ENCODE assay signal across 8 cellular contexts in the genomic region with DNA sequence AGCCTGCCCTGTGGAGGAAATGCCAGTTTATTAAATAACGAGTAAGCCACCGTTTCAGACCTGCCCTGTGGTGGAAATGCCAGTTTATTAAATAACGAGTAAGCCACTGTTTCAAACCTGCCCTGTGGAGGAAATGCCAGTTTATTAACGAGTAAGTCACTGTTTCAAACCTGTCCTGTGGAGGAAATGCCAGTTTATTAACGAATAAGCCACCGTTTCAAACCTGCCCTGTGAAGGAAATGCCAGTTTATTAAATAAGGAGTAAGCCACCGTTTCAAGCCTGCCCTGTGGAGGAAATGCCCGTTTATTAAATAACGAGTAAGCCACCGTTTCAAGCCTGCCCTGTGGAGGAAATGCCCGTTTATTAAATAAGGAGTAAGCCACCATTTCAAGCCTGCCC. TPM values are rescaled to one million over a fixed set of nuclear protein-coding genes. Genes with fewer than 3 reads are reported as not detected.
DNase-seq lines count a peak whose midpoint lies in the region; ATAC-seq, FAIRE-seq and TF ChIP-seq lines count a peak whose summit lies in the region.
"Not testable (repeated sequence)": the region's sequence is repeated elsewhere in the genome, so short reads cannot be mapped to it uniquely, and the experiment has no call there.

No MANE protein-coding gene starts in this region.

- H3K27ac ChIP-seq in Peyer's patch: peak overlapping the region in 3 of 4 donors; percentile 72 to 88 (median 80)
- peak overlapping the region; percentile 67 to 80 (median 74) for H3K27ac ChIP-seq in body of pancreas
- peak overlapping the region; percentile 57 for H3K27ac ChIP-seq in endothelial cell of umbilical vein (ENCODE audit: insufficient read depth, low read depth, low read length)
- peak overlapping the region; percentile 30 for H3K27ac ChIP-seq in neutrophil
- peak overlapping the region; percentile 2 for H3K27ac ChIP-seq in vagina

- not testable (repeated sequence) for H3K79me2 ChIP-seq in endothelial cell of umbilical vein (ENCODE audit: control insufficient read depth, insufficient read depth, low read length)

- POLR2A ChIA-PET in activated CD4-positive, alpha-beta T cell treated with anti-CD3 and anti-CD28 coated beads, Interleukin-2, amount 10 ng/mL, durations not matched to agents 7 days and 5 days (lab: Charles Lee); endothelial cell of umbilical vein (lab: Charles Lee): not testable (repeated sequence)

- in situ Hi-C loops in ACHN (cut with HindIII; ENCODE audit: low pct_ligation_motif_present, low pct_unique_long_range_greater_than_20kb, low sequenced_read_pairs): not testable (repeated sequence)

- H3K4me3 Mint-ChIP-seq in Calu3 (ENCODE audit: low read depth, unreplicated experiment): peak overlapping the region; percentile 40
- H3K4me3 Mint-ChIP-seq in activated CD4-positive, alpha-beta T cell treated with anti-CD3 and anti-CD28 coated beads, Interleukin-2, amount 10 ng/mL, durations not matched to agents 7 days and 5 days: not testable (repeated sequence)

- H3K4me1 Mint-ChIP-seq in Calu3 (ENCODE audit: low read depth, unreplicated experiment): peaks cover 13% of the 10 kb centered on the region
- H3K4me1 Mint-ChIP-seq in activated CD4-positive, alpha-beta T cell treated with anti-CD3 and anti-CD28 coated beads, Interleukin-2, amount 10 ng/mL, durations not matched to agents 7 days and 5 days: not testable (repeated sequence)

- not testable (repeated sequence) for H2AFZ ChIP-seq in endothelial cell of umbilical vein (ENCODE audit: low read depth, low read length)

- WGBS in body of pancreas, 2 donors: 46 to 63% methylated on average over 11 of the region's 11 CpGs

- not testable (repeated sequence) for FAIRE-seq in endothelial cell of umbilical vein (lab: Jason Lieb, UNC)

- H3K36me3 Mint-ChIP-seq in Calu3 (ENCODE audit: insufficient read depth, unreplicated experiment): peaks cover 21% of the 10 kb centered on the region
- H3K36me3 Mint-ChIP-seq in activated CD4-positive, alpha-beta T cell treated with anti-CD3 and anti-CD28 coated beads, Interleukin-2, amount 10 ng/mL, durations not matched to agents 7 days and 5 days (ENCODE audit: low read depth): peaks cover 69% of the 10 kb centered on the region

- not testable (repeated sequence) for H4K20me1 ChIP-seq in endothelial cell of umbilical vein (replicated peaks; ENCODE audit: control insufficient read depth, extremely low read depth, insufficient read depth, low read length)

- H3K9me3 ChIP-seq in Peyer's patch; body of pancreas; endothelial cell of umbilical vein (replicated peaks; ENCODE audit: control insufficient read depth, insufficient read depth, low read length); neutrophil; vagina: not testable (repeated sequence)

- dilution Hi-C loops in endothelial cell of umbilical vein (cut with MboI; ENCODE audit: extremely low pct_ligation_motif_present, low sequenced_read_pairs): not testable (repeated sequence)

- not testable (repeated sequence) for H3K9me1 ChIP-seq in endothelial cell of umbilical vein (replicated peaks; ENCODE audit: control insufficient read depth, extremely low read depth, insufficient read depth, low read length)

- intact Hi-C loops in Calu3 (cut with micrococcal nuclease; ENCODE audit: unreplicated experiment); body of pancreas (cut with DNase I); endothelial cell of umbilical vein (cut with micrococcal nuclease); vagina (cut with DNase I): not testable (repeated sequence)

- peak; percentile 29 for DNase-seq in ACHN
- not testable (repeated sequence) for DNase-seq in Calu3; Peyer's patch; activated CD4-positive, alpha-beta T cell treated with anti-CD3 and anti-CD28 coated beads, Interleukin-2, amount 10 ng/mL, durations not matched to agents 7 days and 5 days; body of pancreas; vagina (ENCODE audit: extremely low spot score in 2 of 2)
- DNase-seq in endothelial cell of umbilical vein (ENCODE audit: low read depth, low spot score): peak; percentile 20

- not testable (repeated sequence) for BruUV-seq in Calu3 (replicated peaks; lab: Mats Ljungman, UMichigan); endothelial cell of umbilical vein (replicated peaks; lab: Mats Ljungman, UMichigan)

- not testable (repeated sequence) for H3K4me1 ChIP-seq in Peyer's patch, body of pancreas
- H3K4me1 ChIP-seq in endothelial cell of umbilical vein (ENCODE audit: control insufficient read depth, extremely low read depth, insufficient read depth, low read length) (peaks cover 17% of the 10 kb centered on the region), neutrophil (ENCODE audit: control insufficient read depth in 1 of 2, insufficient read depth in 1 of 2, low read depth in 1 of 2, low read length in 1 of 2) (peaks cover 4 to 11% of the 10 kb centered on the region in 2 experiments), vagina (peaks cover 12% of the 10 kb centered on the region)

- not testable (repeated sequence) for TF ChIP-seq CTCF in Calu3 (IDR thresholded peaks at IDR 0.05; ENCODE audit: unreplicated experiment); Peyer's patch (IDR thresholded peaks at IDR 0.05); body of pancreas (IDR thresholded peaks at IDR 0.05); endothelial cell of umbilical vein (IDR thresholded peaks at IDR 0.05; ENCODE audit: extremely low read depth in 1 of 2, insufficient read depth in 1 of 2, low read depth in 1 of 2, low read length in 2 of 2); neutrophil (IDR thresholded peaks at IDR 0.05); vagina (IDR thresholded peaks at IDR 0.05)

- not testable (repeated sequence) for TF ChIP-seq POLR2A in Peyer's patch (IDR thresholded peaks at IDR 0.05); body of pancreas (IDR thresholded peaks at IDR 0.05); endothelial cell of umbilical vein (IDR thresholded peaks at IDR 0.05; ENCODE audit: low read depth, low read length); vagina (IDR thresholded peaks at IDR 0.05)

- CTCF ChIA-PET in Calu3 (lab: Charles Lee): interaction anchor here (0.7 kb wide), 1 partner anchor 677 kb away, joined by 3 read pairs; no protein-coding TSS in a partner anchor
- CTCF ChIA-PET in activated CD4-positive, alpha-beta T cell treated with anti-CD3 and anti-CD28 coated beads, Interleukin-2, amount 10 ng/mL, durations not matched to agents 7 days and 5 days (lab: Charles Lee); endothelial cell of umbilical vein (lab: Charles Lee): not testable (repeated sequence)

- H3K36me3 ChIP-seq in Peyer's patch: peaks cover 0 to 62% (median 0%) of the 10 kb centered on the region in 3 donors
- H3K36me3 ChIP-seq in body of pancreas (replicated peaks in 1 of 2; ENCODE audit: insufficient read depth in 1 of 2, low read depth in 2 of 2): peaks cover 3 to 20% of the 10 kb centered on the region in 2 donors
- peaks cover 12 to 22% of the 10 kb centered on the region in 2 experiments for H3K36me3 ChIP-seq in endothelial cell of umbilical vein (ENCODE audit: control insufficient read depth in 2 of 2, extremely low read depth in 1 of 2, insufficient read depth in 2 of 2, low read length in 2 of 2)
- peaks cover 65% of the 10 kb centered on the region for H3K36me3 ChIP-seq in neutrophil
- peaks cover 0 to 53% of the 10 kb centered on the region in 2 donors for H3K36me3 ChIP-seq in vagina

- not testable (repeated sequence) for H3K4me3 ChIP-seq in Peyer's patch; body of pancreas; endothelial cell of umbilical vein (replicated peaks in 1 of 3; ENCODE audit: insufficient read depth in 1 of 3, low read depth in 1 of 3, low read length in 3 of 3); neutrophil (ENCODE audit: low read depth in 1 of 2, low read length in 1 of 2); vagina

- peak overlapping the region; percentile 96 for H3K27ac Mint-ChIP-seq in Calu3 (ENCODE audit: unreplicated experiment)
- peak overlapping the region; percentile 41 for H3K27ac Mint-ChIP-seq in activated CD4-positive, alpha-beta T cell treated with anti-CD3 and anti-CD28 coated beads, Interleukin-2, amount 10 ng/mL, durations not matched to agents 7 days and 5 days

- H3K4me2 ChIP-seq in endothelial cell of umbilical vein (ENCODE audit: insufficient read depth, low read length): not testable (repeated sequence)

- not testable (repeated sequence) for H3K9ac ChIP-seq in endothelial cell of umbilical vein (replicated peaks; ENCODE audit: extremely low read depth, insufficient read depth, low read length)

- H3K27me3 ChIP-seq in Peyer's patch; body of pancreas; endothelial cell of umbilical vein (ENCODE audit: control insufficient read depth in 2 of 2, insufficient read depth in 2 of 2, low read length in 2 of 2); neutrophil; vagina: not testable (repeated sequence)

- H3K9me3 Mint-ChIP-seq in Calu3 (ENCODE audit: low read depth, unreplicated experiment); activated CD4-positive, alpha-beta T cell treated with anti-CD3 and anti-CD28 coated beads, Interleukin-2, amount 10 ng/mL, durations not matched to agents 7 days and 5 days: not testable (repeated sequence)

- not testable (repeated sequence) for ATAC-seq in body of pancreas

- not testable (repeated sequence) for H3K27me3 Mint-ChIP-seq in Calu3 (ENCODE audit: unreplicated experiment); activated CD4-positive, alpha-beta T cell treated with anti-CD3 and anti-CD28 coated beads, Interleukin-2, amount 10 ng/mL, durations not matched to agents 7 days and 5 days

RNA-seq across cellular contexts. Expression of a gene that starts 19.5 kb away (rescaled TPM):
- total RNA-seq in Calu3 (2022) (109 and 127 TPM in 2 replicates), Peyer's patch (100 to 1,000 TPM in 2 of 4 donors, 10 to 100 TPM in 2; 75.9 to 114 (median 96.0) TPM), body of pancreas (10 to 100 TPM; 43.1 to 49.4 TPM), endothelial cell of umbilical vein (79.8 and 83.3 TPM in 2 replicates), vagina (96.5 TPM)
- 100 to 1,000 TPM in 1 of 2 experiments, 10 to 100 TPM in 1; 87.9 to 100 TPM for total RNA-seq in activated CD4-positive, alpha-beta T cell treated with anti-CD3 and anti-CD28 coated beads, Interleukin-2, amount 10 ng/mL, durations not matched to agents 7 days and 5 days
- polyA plus RNA-seq in endothelial cell of umbilical vein: 223 and 247 TPM in 2 replicates
- 206 and 215 TPM in 2 replicates for polyA plus RNA-seq in endothelial cell of umbilical vein (2011; cell fraction: cytosol; rRNA removed)
- 155 and 164 TPM in 2 replicates for polyA plus RNA-seq in endothelial cell of umbilical vein (2011; cell fraction: nucleus; rRNA removed)
- polyA plus RNA-seq in endothelial cell of umbilical vein (2012): 109 and 126 TPM in 2 replicates
- 160 and 180 TPM in 2 replicates for polyA minus RNA-seq in endothelial cell of umbilical vein
- polyA minus RNA-seq in endothelial cell of umbilical vein (2011; cell fraction: cytosol; rRNA and poly(A)+ RNA removed): 129 TPM
- polyA minus RNA-seq in endothelial cell of umbilical vein (2011; cell fraction: nucleus; rRNA and poly(A)+ RNA removed): 47.2 and 48.4 TPM in 2 replicates

RNA-seq across cellular contexts. Expression of a gene that starts 33.9 kb away (rescaled TPM):
- total RNA-seq in Calu3 (2022): 96.9 and 107 TPM in 2 replicates
- 100 to 1,000 TPM in 3 of 4 donors, 10 to 100 TPM in 1; 94.9 to 253 (median 207) TPM for total RNA-seq in Peyer's patch
- total RNA-seq in activated CD4-positive, alpha-beta T cell treated with anti-CD3 and anti-CD28 coated beads, Interleukin-2, amount 10 ng/mL, durations not matched to agents 7 days and 5 days: 100 to 1,000 TPM; 130 to 150 TPM
- total RNA-seq in body of pancreas: 10 to 100 TPM; 62.8 to 75.5 TPM
- 142 and 153 TPM in 2 replicates for total RNA-seq in endothelial cell of umbilical vein
- 97.0 and 121 TPM in 2 replicates for polyA plus RNA-seq in endothelial cell of umbilical vein
- polyA plus RNA-seq in endothelial cell of umbilical vein (2011; cell fraction: cytosol; rRNA removed): 87.2 and 103 TPM in 2 replicates
- polyA plus RNA-seq in endothelial cell of umbilical vein (2011; cell fraction: nucleus; rRNA removed): 131 and 141 TPM in 2 replicates
- 179 and 191 TPM in 2 replicates for polyA plus RNA-seq in endothelial cell of umbilical vein (2012)
- polyA minus RNA-seq in endothelial cell of umbilical vein: 273 and 275 TPM in 2 replicates
- polyA minus RNA-seq in endothelial cell of umbilical vein (2011; cell fraction: cytosol; rRNA and poly(A)+ RNA removed): 203 TPM
- polyA minus RNA-seq in endothelial cell of umbilical vein (2011; cell fraction: nucleus; rRNA and poly(A)+ RNA removed): 149 and 158 TPM in 2 replicates
- 84.7 TPM for total RNA-seq in vagina

RNA-seq across cellular contexts. Expression of a gene that starts 34.0 kb away (rescaled TPM):
- total RNA-seq in Calu3 (2022): 7.3 and 7.8 TPM in 2 replicates
- total RNA-seq in Peyer's patch: 1 to 10 TPM; 4.1 to 9.0 (median 7.2) TPM
- 1 to 10 TPM; 8.0 to 8.7 TPM for total RNA-seq in activated CD4-positive, alpha-beta T cell treated with anti-CD3 and anti-CD28 coated beads, Interleukin-2, amount 10 ng/mL, durations not matched to agents 7 days and 5 days
- total RNA-seq in body of pancreas: 1 to 10 TPM; 3.9 to 4.0 TPM
- 5.3 and 6.3 TPM in 2 replicates for total RNA-seq in endothelial cell of umbilical vein
- polyA plus RNA-seq in endothelial cell of umbilical vein: 3.2 and 3.4 TPM in 2 replicates
- polyA plus RNA-seq in endothelial cell of umbilical vein (2011; cell fraction: cytosol; rRNA removed): 3.9 and 4.0 TPM in 2 replicates
- 3.8 TPM in 2 replicates for polyA plus RNA-seq in endothelial cell of umbilical vein (2011; cell fraction: nucleus; rRNA removed)
- 3.3 TPM in 2 replicates for polyA plus RNA-seq in endothelial cell of umbilical vein (2012)
- polyA minus RNA-seq in endothelial cell of umbilical vein: 3.8 and 5.7 TPM in 2 replicates
- polyA minus RNA-seq in endothelial cell of umbilical vein (2011; cell fraction: cytosol; rRNA and poly(A)+ RNA removed): 3.9 TPM
- polyA minus RNA-seq in endothelial cell of umbilical vein (2011; cell fraction: nucleus; rRNA and poly(A)+ RNA removed): 3.4 and 4.7 TPM in 2 replicates
- total RNA-seq in vagina: 4.2 TPM

Comparison
In these comparisons a context has a peak if more than half of its experiments do, and no peak if none do; other contexts are left out.
1. H3K27ac ChIP-seq: peak in every context shown above with its lines; median percentile 80 in Peyer's patch; 74 in body of pancreas; 57 in endothelial cell of umbilical vein; 30 in neutrophil; 2 in vagina.